ENCODE assay signal across 1 cellular context in the genomic region with DNA sequence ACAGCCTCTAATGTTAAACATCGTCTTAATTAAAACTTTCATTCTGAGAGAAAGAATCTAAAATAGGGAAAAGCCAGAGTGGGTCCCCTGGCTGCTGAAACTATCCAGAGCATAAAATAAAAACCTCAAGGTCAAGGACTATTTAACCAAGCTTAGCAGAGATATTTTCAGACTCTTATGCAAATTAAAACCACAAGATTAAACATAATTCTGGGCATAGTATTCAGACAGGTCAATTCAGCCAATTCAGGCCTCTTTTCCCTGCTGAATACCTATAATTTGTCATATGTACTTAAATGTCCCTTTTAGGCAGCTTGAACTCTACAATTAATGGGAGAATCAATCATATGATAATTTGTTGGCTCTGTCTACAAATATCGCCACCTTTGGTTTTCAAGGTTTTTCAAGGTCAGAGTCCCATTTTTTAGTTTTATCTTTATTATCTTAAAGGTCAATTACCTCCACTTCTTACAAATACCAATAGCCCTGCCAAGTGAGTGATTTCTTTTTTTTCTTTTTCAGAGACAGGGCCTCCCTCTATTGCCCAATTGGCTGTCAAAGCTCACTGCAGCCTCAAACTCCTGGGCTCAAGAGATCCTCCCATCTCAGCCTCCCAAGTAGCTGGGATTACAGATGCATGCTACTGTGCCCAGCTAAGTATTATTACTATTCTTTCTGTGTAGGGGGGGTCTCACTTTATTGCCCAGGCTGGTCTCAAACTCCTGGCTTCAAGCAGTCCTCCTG.
TF ChIP-seq lines count a peak whose summit lies in the region.

No MANE protein-coding gene starts in this region.

TF ChIP-seq in GM12878, 131 proteins besides CTCF, POLR2A, EP300 and RAD21 (continued from another document):
- TF ChIP-seq, protein P1, sequence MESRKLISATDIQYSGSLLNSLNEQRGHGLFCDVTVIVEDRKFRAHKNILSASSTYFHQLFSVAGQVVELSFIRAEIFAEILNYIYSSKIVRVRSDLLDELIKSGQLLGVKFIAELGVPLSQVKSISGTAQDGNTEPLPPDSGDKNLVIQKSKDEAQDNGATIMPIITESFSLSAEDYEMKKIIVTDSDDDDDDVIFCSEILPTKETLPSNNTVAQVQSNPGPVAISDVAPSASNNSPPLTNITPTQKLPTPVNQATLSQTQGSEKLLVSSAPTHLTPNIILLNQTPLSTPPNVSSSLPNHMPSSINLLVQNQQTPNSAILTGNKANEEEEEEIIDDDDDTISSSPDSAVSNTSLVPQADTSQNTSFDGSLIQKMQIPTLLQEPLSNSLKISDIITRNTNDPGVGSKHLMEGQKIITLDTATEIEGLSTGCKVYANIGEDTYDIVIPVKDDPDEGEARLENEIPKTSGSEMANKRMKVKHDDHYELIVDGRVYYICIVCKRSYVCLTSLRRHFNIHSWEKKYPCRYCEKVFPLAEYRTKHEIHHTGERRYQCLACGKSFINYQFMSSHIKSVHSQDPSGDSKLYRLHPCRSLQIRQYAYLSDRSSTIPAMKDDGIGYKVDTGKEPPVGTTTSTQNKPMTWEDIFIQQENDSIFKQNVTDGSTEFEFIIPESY (IDR thresholded peaks at IDR 0.05): no peak
- no peak for TF ChIP-seq RCOR1 (conservative IDR thresholded peaks at IDR 0.05; ENCODE audit: low read depth, low read length)
- peak; percentile 93 for TF ChIP-seq NR2F1 (conservative IDR thresholded peaks at IDR 0.05)
- TF ChIP-seq TBL1XR1 (IDR thresholded peaks at IDR 0.05; ENCODE audit: low read depth, low read length): no peak
- no peak for TF ChIP-seq SMARCA5 (IDR thresholded peaks at IDR 0.05)
- TF ChIP-seq ESRRA (IDR thresholded peaks at IDR 0.05; ENCODE audit: low read length): no peak; the same call in 1 of the 2 replicates
- TF ChIP-seq, protein P2, sequence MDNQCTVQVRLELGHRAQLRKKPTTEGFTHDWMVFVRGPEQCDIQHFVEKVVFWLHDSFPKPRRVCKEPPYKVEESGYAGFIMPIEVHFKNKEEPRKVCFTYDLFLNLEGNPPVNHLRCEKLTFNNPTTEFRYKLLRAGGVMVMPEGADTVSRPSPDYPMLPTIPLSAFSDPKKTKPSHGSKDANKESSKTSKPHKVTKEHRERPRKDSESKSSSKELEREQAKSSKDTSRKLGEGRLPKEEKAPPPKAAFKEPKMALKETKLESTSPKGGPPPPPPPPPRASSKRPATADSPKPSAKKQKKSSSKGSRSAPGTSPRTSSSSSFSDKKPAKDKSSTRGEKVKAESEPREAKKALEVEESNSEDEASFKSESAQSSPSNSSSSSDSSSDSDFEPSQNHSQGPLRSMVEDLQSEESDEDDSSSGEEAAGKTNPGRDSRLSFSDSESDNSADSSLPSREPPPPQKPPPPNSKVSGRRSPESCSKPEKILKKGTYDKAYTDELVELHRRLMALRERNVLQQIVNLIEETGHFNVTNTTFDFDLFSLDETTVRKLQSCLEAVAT (IDR thresholded peaks at IDR 0.05): no peak
- no peak for TF ChIP-seq ETV6 (conservative IDR thresholded peaks at IDR 0.05 in 1 of 2, IDR thresholded peaks at IDR 0.05 in 1 of 2; ENCODE audit: borderline replicate concordance in 1 of 2, low read depth in 1 of 2)
- TF ChIP-seq IKZF2 (IDR thresholded peaks at IDR 0.05): peak; percentile 28 to 41; a peak in 1 of 4 replicates
- TF ChIP-seq, protein P3, sequence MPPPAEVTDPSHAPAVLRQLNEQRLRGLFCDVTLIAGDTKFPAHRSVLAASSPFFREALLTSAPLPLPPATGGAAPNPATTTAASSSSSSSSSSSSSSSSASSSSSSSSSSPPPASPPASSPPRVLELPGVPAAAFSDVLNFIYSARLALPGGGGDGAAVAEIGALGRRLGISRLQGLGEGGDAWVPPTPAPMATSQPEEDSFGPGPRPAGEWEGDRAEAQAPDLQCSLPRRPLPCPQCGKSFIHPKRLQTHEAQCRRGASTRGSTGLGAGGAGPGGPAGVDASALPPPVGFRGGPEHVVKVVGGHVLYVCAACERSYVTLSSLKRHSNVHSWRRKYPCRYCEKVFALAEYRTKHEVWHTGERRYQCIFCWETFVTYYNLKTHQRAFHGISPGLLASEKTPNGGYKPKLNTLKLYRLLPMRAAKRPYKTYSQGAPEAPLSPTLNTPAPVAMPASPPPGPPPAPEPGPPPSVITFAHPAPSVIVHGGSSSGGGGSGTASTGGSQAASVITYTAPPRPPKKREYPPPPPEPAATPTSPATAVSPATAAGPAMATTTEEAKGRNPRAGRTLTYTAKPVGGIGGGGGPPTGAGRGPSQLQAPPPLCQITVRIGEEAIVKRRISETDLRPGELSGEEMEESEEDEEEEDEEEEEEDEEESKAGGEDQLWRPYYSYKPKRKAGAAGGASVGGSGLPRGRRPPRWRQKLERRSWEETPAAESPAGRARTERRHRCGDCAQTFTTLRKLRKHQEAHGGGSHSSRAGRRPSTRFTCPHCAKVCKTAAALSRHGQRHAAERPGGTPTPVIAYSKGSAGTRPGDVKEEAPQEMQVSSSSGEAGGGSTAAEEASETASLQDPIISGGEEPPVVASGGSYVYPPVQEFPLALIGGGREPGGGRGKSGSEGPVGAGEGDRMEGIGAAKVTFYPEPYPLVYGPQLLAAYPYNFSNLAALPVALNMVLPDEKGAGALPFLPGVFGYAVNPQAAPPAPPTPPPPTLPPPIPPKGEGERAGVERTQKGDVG (CRISPR knock-in tag; IDR thresholded peaks at IDR 0.05): no peak
- no peak for TF ChIP-seq KAT2A (conservative IDR thresholded peaks at IDR 0.05; ENCODE audit: control insufficient read depth, low read depth, low read length)
- TF ChIP-seq, protein P4, sequence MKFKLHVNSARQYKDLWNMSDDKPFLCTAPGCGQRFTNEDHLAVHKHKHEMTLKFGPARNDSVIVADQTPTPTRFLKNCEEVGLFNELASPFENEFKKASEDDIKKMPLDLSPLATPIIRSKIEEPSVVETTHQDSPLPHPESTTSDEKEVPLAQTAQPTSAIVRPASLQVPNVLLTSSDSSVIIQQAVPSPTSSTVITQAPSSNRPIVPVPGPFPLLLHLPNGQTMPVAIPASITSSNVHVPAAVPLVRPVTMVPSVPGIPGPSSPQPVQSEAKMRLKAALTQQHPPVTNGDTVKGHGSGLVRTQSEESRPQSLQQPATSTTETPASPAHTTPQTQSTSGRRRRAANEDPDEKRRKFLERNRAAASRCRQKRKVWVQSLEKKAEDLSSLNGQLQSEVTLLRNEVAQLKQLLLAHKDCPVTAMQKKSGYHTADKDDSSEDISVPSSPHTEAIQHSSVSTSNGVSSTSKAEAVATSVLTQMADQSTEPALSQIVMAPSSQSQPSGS (IDR thresholded peaks at IDR 0.05; ENCODE audit: low read length): no peak
- no peak for TF ChIP-seq JUNB (IDR thresholded peaks at IDR 0.05)
- TF ChIP-seq, protein P5, sequence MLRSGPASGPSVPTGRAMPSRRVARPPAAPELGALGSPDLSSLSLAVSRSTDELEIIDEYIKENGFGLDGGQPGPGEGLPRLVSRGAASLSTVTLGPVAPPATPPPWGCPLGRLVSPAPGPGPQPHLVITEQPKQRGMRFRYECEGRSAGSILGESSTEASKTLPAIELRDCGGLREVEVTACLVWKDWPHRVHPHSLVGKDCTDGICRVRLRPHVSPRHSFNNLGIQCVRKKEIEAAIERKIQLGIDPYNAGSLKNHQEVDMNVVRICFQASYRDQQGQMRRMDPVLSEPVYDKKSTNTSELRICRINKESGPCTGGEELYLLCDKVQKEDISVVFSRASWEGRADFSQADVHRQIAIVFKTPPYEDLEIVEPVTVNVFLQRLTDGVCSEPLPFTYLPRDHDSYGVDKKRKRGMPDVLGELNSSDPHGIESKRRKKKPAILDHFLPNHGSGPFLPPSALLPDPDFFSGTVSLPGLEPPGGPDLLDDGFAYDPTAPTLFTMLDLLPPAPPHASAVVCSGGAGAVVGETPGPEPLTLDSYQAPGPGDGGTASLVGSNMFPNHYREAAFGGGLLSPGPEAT (IDR thresholded peaks at IDR 0.05; ENCODE audit: low read depth): no peak
- TF ChIP-seq POLR2AphosphoS5 (IDR thresholded peaks at IDR 0.05; ENCODE audit: low read length): no peak
- no peak for TF ChIP-seq CHD1 (IDR thresholded peaks at IDR 0.05; ENCODE audit: low read depth, low read length)
- no peak for TF ChIP-seq SMC3 (IDR thresholded peaks at IDR 0.05; ENCODE audit: borderline replicate concordance, low read length)
- TF ChIP-seq, protein P6, sequence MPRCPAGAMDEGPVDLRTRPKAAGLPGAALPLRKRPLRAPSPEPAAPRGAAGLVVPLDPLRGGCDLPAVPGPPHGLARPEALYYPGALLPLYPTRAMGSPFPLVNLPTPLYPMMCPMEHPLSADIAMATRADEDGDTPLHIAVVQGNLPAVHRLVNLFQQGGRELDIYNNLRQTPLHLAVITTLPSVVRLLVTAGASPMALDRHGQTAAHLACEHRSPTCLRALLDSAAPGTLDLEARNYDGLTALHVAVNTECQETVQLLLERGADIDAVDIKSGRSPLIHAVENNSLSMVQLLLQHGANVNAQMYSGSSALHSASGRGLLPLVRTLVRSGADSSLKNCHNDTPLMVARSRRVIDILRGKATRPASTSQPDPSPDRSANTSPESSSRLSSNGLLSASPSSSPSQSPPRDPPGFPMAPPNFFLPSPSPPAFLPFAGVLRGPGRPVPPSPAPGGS (IDR thresholded peaks at IDR 0.05; ENCODE audit: borderline replicate concordance, insufficient read depth, low read depth, low read length, poor library complexity, severe bottlenecking): no peak
- TF ChIP-seq SIN3A (IDR thresholded peaks at IDR 0.05; ENCODE audit: low read depth, low read length): no peak
- no peak for TF ChIP-seq JUND (IDR thresholded peaks at IDR 0.05; ENCODE audit: low read depth, low read length)
